In the genomic region with DNA sequence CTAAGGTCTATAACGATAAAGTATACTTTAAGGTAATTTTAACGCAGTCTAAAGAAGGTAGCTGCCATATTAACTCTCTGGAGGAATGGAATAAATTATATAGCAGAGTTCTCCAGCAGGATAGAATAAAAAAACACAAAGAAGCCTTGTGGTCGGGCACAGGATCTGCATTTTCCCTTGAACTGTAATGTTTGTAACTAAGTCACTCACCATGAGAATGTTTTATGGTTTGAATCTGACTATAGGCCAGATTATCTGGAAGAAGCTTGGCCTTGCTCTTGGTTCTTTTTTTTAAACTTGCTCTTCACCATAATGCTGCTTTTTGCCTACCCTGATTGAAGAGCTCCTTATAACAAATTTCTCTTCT, we compare ENCODE assay signal across 18 cellular contexts.
"Had no signal": no experiment of that assay in that cellular context is flagged by ENCODE, and none has a peak within 500 bp of the region (broad histone marks: within the 10 kb centered on the region; RNA-seq: fewer than 3 reads in every experiment).

No MANE protein-coding gene starts in this region.

- H3K27me3 Mint-ChIP-seq: activated CD4-positive, alpha-beta memory T cell treated with anti-CD3 and anti-CD28 coated beads for 36 hours; activated CD4-positive, alpha-beta T cell treated with anti-CD3 and anti-CD28 coated beads for 36 hours; activated CD8-positive, alpha-beta memory T cell treated with anti-CD3 and anti-CD28 coated beads, Interleukin-2, amount 10 ng/mL, durations not matched to agents 7 days and 5 days; activated naive CD4-positive, alpha-beta T cell treated with anti-CD3 and anti-CD28 coated beads, Interleukin-2, amount 10 ng/mL, durations not matched to agents 7 days and 5 days; stimulated activated naive CD8-positive, alpha-beta T cell treated with anti-CD3 and anti-CD28 coated beads, Interleukin-15, amount 100 ng/mL, for 72 hours had no signal

- H3K9me3 Mint-ChIP-seq: activated CD4-positive, alpha-beta memory T cell treated with anti-CD3 and anti-CD28 coated beads for 36 hours; activated naive CD4-positive, alpha-beta T cell treated with anti-CD3 and anti-CD28 coated beads, Interleukin-2, amount 10 ng/mL, durations not matched to agents 7 days and 5 days; activated T-helper 2 cell treated with anti-CD3 and anti-CD28 coated beads, Interferon-gamma antibody, Interleukin-2, Interleukin-4, amounts not matched to agents 10 μg/mL and 5 μg/mL and 100 μg/mL, durations not matched to agents 14 hours and 24 hours and 36 hours; brain; naive thymus-derived CD8-positive, alpha-beta T cell; stimulated activated naive CD8-positive, alpha-beta T cell treated with anti-CD3 and anti-CD28 coated beads, Interleukin-15, amount 100 ng/mL, for 72 hours had no signal

- H3K4me1 Mint-ChIP-seq: activated CD4-positive, alpha-beta T cell treated with anti-CD3 and anti-CD28 coated beads for 36 hours; activated CD8-positive, alpha-beta memory T cell treated with anti-CD3 and anti-CD28 coated beads, Interleukin-2, amount 10 ng/mL, durations not matched to agents 7 days and 5 days; activated naive CD4-positive, alpha-beta T cell treated with anti-CD3 and anti-CD28 coated beads, Interleukin-2, amount 10 ng/mL, durations not matched to agents 7 days and 5 days; immature natural killer cell; naive thymus-derived CD8-positive, alpha-beta T cell; stimulated activated naive CD8-positive, alpha-beta T cell treated with anti-CD3 and anti-CD28 coated beads, Interleukin-15, amount 100 ng/mL, for 72 hours had no signal

- H3K27ac Mint-ChIP-seq: activated CD4-positive, alpha-beta memory T cell treated with anti-CD3 and anti-CD28 coated beads for 36 hours; activated CD4-positive, alpha-beta T cell treated with anti-CD3 and anti-CD28 coated beads for 36 hours; activated CD8-positive, alpha-beta memory T cell treated with anti-CD3 and anti-CD28 coated beads, Interleukin-2, amount 10 ng/mL, durations not matched to agents 7 days and 5 days; activated naive CD4-positive, alpha-beta T cell treated with anti-CD3 and anti-CD28 coated beads, Interleukin-2, amount 10 ng/mL, durations not matched to agents 7 days and 5 days; activated T-helper 2 cell treated with anti-CD3 and anti-CD28 coated beads, Interferon-gamma antibody, Interleukin-2, Interleukin-4, amounts not matched to agents 10 μg/mL and 5 μg/mL and 100 μg/mL, durations not matched to agents 14 hours and 24 hours and 36 hours; immature natural killer cell; naive thymus-derived CD8-positive, alpha-beta T cell; stimulated activated naive CD8-positive, alpha-beta T cell treated with anti-CD3 and anti-CD28 coated beads, Interleukin-15, amount 100 ng/mL, for 72 hours had no signal

- H3K36me3 ChIP-seq: esophagus squamous epithelium, thoracic aorta, WERI-Rb-1 had no signal

- H3K9me3 ChIP-seq: esophagus squamous epithelium, SK-N-SH, thoracic aorta had no signal

- ATAC-seq: activated CD4-positive, alpha-beta T cell treated with anti-CD3 and anti-CD28 coated beads for 36 hours; activated CD8-positive, alpha-beta memory T cell treated with anti-CD3 and anti-CD28 coated beads, Interleukin-2, amount 10 ng/mL, durations not matched to agents 7 days and 5 days; naive thymus-derived CD8-positive, alpha-beta T cell; sciatic nerve; stimulated activated naive CD8-positive, alpha-beta T cell treated with anti-CD3 and anti-CD28 coated beads, Interleukin-15, amount 100 ng/mL, for 72 hours had no signal

- H3K9ac ChIP-seq: SK-N-SH had no signal

- H3K27ac ChIP-seq: coronary artery, esophagus squamous epithelium, thoracic aorta, WERI-Rb-1 had no signal

- H3K4me1 ChIP-seq: esophagus squamous epithelium had no signal

- H3K36me3 Mint-ChIP-seq: activated CD4-positive, alpha-beta memory T cell treated with anti-CD3 and anti-CD28 coated beads for 36 hours; activated CD8-positive, alpha-beta memory T cell treated with anti-CD3 and anti-CD28 coated beads, Interleukin-2, amount 10 ng/mL, durations not matched to agents 7 days and 5 days; activated naive CD4-positive, alpha-beta T cell treated with anti-CD3 and anti-CD28 coated beads, Interleukin-2, amount 10 ng/mL, durations not matched to agents 7 days and 5 days; brain; immature natural killer cell; naive thymus-derived CD8-positive, alpha-beta T cell had no signal

- H3K4me3 Mint-ChIP-seq: activated CD4-positive, alpha-beta memory T cell treated with anti-CD3 and anti-CD28 coated beads for 36 hours; activated CD4-positive, alpha-beta T cell treated with anti-CD3 and anti-CD28 coated beads for 36 hours; activated CD8-positive, alpha-beta memory T cell treated with anti-CD3 and anti-CD28 coated beads, Interleukin-2, amount 10 ng/mL, durations not matched to agents 7 days and 5 days; activated naive CD4-positive, alpha-beta T cell treated with anti-CD3 and anti-CD28 coated beads, Interleukin-2, amount 10 ng/mL, durations not matched to agents 7 days and 5 days; brain; immature natural killer cell; naive thymus-derived CD8-positive, alpha-beta T cell; stimulated activated naive CD8-positive, alpha-beta T cell treated with anti-CD3 and anti-CD28 coated beads, Interleukin-15, amount 100 ng/mL, for 72 hours had no signal

- DNase-seq: activated CD4-positive, alpha-beta memory T cell treated with anti-CD3 and anti-CD28 coated beads for 36 hours; activated CD4-positive, alpha-beta T cell treated with anti-CD3 and anti-CD28 coated beads for 36 hours; activated CD8-positive, alpha-beta memory T cell treated with anti-CD3 and anti-CD28 coated beads, Interleukin-2, amount 10 ng/mL, durations not matched to agents 7 days and 5 days; activated naive CD4-positive, alpha-beta T cell treated with anti-CD3 and anti-CD28 coated beads, Interleukin-2, amount 10 ng/mL, durations not matched to agents 7 days and 5 days; activated T-cell treated with anti-CD3 and anti-CD28 coated beads, Interleukin-2, amount 50 U/mL, for 1 hour; central memory CD4-positive, alpha-beta T cell; esophagus squamous epithelium; foreskin fibroblast; immature natural killer cell; naive thymus-derived CD8-positive, alpha-beta T cell; SK-N-SH; stimulated activated naive CD8-positive, alpha-beta T cell treated with anti-CD3 and anti-CD28 coated beads, Interleukin-15, amount 100 ng/mL, for 72 hours; WERI-Rb-1 had no signal

- H3K4me3 ChIP-seq: coronary artery, esophagus squamous epithelium, thoracic aorta had no signal

- H3K27me3 ChIP-seq: esophagus squamous epithelium had no signal
